ENCODE assay signal across 1 cellular context in genomic region chr14:99579903-99580570, GRCh38.
TF ChIP-seq lines count a peak whose summit lies in the region.

No MANE protein-coding gene starts in this region.

TF ChIP-seq in K562, 482 proteins besides CTCF, POLR2A, EP300 and RAD21:
- TF ChIP-seq VEZF1 (CRISPR knock-in tag; IDR thresholded peaks at IDR 0.05) = 0 out of 2 replicates have a peak, but pooled peaks have one; percentile 20
- TF ChIP-seq BMI1 (IDR thresholded peaks at IDR 0.05; ENCODE audit: low read length) = no peak
- TF ChIP-seq E2F8 (IDR thresholded peaks at IDR 0.05; ENCODE audit: low read depth, partially characterized antibody) = no peak
TF ChIP-seq in K562: peak in this region for 1.
